Comparison of ENCODE assay signal across 12 cellular contexts in genomic region chr18:79485788-79486355, GRCh38.
DNase-seq lines count a peak whose midpoint lies in the region; ATAC-seq, FAIRE-seq and TF ChIP-seq lines count a peak whose summit lies in the region.
"Had no signal": no experiment of that assay in that cellular context is flagged by ENCODE, and none has a peak within 500 bp of the region (broad histone marks: within the 10 kb centered on the region; RNA-seq: fewer than 3 reads in every experiment).

No MANE protein-coding gene starts in this region.

- H3K4me3 Mint-ChIP-seq in effector memory CD8-positive, alpha-beta T cell: no peak overlapping the region
- H3K4me3 Mint-ChIP-seq: naive thymus-derived CD8-positive, alpha-beta T cell; T-helper 2 cell treated with Interferon-gamma antibody and Interleukin-4, amounts not matched to agents 5 μg/mL and 100 μg/mL, for 36 hours had no signal

- TF ChIP-seq POLR2A in H54 (IDR thresholded peaks at IDR 0.05; ENCODE audit: low read depth, low read length): no peak

- H3K4me1 Mint-ChIP-seq in effector memory CD8-positive, alpha-beta T cell (ENCODE audit: low read depth in 2 of 2): peaks cover under 1 to 3% of the 10 kb centered on the region in 2 donors

- no peaks in the 10 kb centered on the region for H3K27me3 Mint-ChIP-seq in effector memory CD8-positive, alpha-beta T cell
- H3K27me3 Mint-ChIP-seq: naive thymus-derived CD8-positive, alpha-beta T cell had no signal

- peak; percentile 81 for ATAC-seq in left ventricle myocardium superior
- no peak for ATAC-seq in effector memory CD8-positive, alpha-beta T cell (replicated peaks)
- ATAC-seq: naive thymus-derived CD8-positive, alpha-beta T cell had no signal

- H3K9me3 Mint-ChIP-seq in effector memory CD8-positive, alpha-beta T cell: no peaks in the 10 kb centered on the region
- H3K9me3 Mint-ChIP-seq: naive thymus-derived CD8-positive, alpha-beta T cell; T-helper 2 cell treated with Interferon-gamma antibody and Interleukin-4, amounts not matched to agents 5 μg/mL and 100 μg/mL, for 36 hours had no signal

- peak; percentile 7 for DNase-seq in H54 (ENCODE audit: insufficient read length, low spot score)
- DNase-seq in SW480 (ENCODE audit: low spot score): peak; percentile 58
- DNase-seq in left ventricle myocardium superior: peak; percentile 26
- peak; percentile 89 for DNase-seq in smooth muscle cell of the brain vasculature (ENCODE audit: low read depth, low spot score)
- DNase-seq in NCI-H1105 (lab: John Stamatoyannopoulos, UW): no peak
- DNase-seq in NCI-H446 treated with DMSO at 0.1 percent for 48 hours (lab: John Stamatoyannopoulos, UW): no peak
- DNase-seq in medulla oblongata (ENCODE audit: extremely low spot score): no peak
- no peak for DNase-seq in effector memory CD8-positive, alpha-beta T cell
- DNase-seq: activated naive CD4-positive, alpha-beta T cell treated with anti-CD3 and anti-CD28 coated beads, Interleukin-2, amount 50 U/mL, for 16 hours; NCI-H2107 had no signal

- intact Hi-C loops in left ventricle myocardium superior (cut with micrococcal nuclease): no loop called here

- no peak for FAIRE-seq in H54 (lab: Jason Lieb, UNC)

- no peak overlapping the region for H3K27ac Mint-ChIP-seq in effector memory CD8-positive, alpha-beta T cell
- H3K27ac Mint-ChIP-seq: T-helper 2 cell treated with Interferon-gamma antibody and Interleukin-4, amounts not matched to agents 5 μg/mL and 100 μg/mL, for 36 hours had no signal

- peaks cover 3% of the 10 kb centered on the region for H3K36me3 Mint-ChIP-seq in effector memory CD8-positive, alpha-beta T cell (ENCODE audit: insufficient read depth)

Comparison
In these comparisons a context has a peak if more than half of its experiments do, and no peak if none do; other contexts are left out.
1. DNase-seq: peak in H54 (single experiment), SW480 (single experiment), left ventricle myocardium superior (single experiment) and smooth muscle cell of the brain vasculature (single experiment); none in NCI-H1105 (single experiment), NCI-H446 treated with DMSO at 0.1 percent for 48 hours (single experiment), medulla oblongata (single experiment) and effector memory CD8-positive, alpha-beta T cell (0 of 3).